In genomic region chr6:109117346-109118035, GRCh38 we compare ENCODE assay signal across 10 cellular contexts. TPM values are rescaled to one million over a fixed set of nuclear protein-coding genes. Genes with fewer than 3 reads are reported as not detected.
DNase-seq lines count a peak whose midpoint lies in the region; ATAC-seq and TF ChIP-seq lines count a peak whose summit lies in the region.
"Had no signal": no experiment of that assay in that cellular context is flagged by ENCODE, and none has a peak within 500 bp of the region (broad histone marks: within the 10 kb centered on the region; RNA-seq: fewer than 3 reads in every experiment).

No MANE protein-coding gene starts in this region.

- CTCF ChIA-PET in RWPE1 (lab: Yijun Ruan, JAX): no interaction called here

- intact Hi-C loops in left colon (cut with DNase I, micrococcal nuclease): no loop called here

- TF ChIP-seq CTCF in RWPE1 (conservative IDR thresholded peaks at IDR 0.05; ENCODE audit: low read depth): no peak

- TF ChIP-seq POLR2A in GM18505 (IDR thresholded peaks at IDR 0.05; ENCODE audit: borderline replicate concordance, extremely low read depth, insufficient read depth, insufficient read length): no peak

- POLR2A ChIA-PET in RWPE1 (lab: Yijun Ruan, JAX; ENCODE audit: low non-redundant PET): no interaction called here

- DNase-seq in NCI-H526 (lab: John Stamatoyannopoulos, UW): peak; percentile 11 to 13
- DNase-seq in left colon: peak in 1 of 2 donors; percentile 28
- no peak for DNase-seq in activated CD4-positive, alpha-beta T cell treated with anti-CD3 and anti-CD28 coated beads, Interleukin-2, amount 50 U/mL, for 48 hours
- no peak for DNase-seq in RWPE1 (ENCODE audit: low spot score)
- no peak for DNase-seq in NCI-H1105 (lab: John Stamatoyannopoulos, UW)
- no peak for DNase-seq in COR-L47 (lab: John Stamatoyannopoulos, UW)
- DNase-seq: nucleus accumbens; stimulated activated naive CD4-positive, alpha-beta T cell treated with Interleukin-2 at 50 U/mL for 16 hours had no signal

- no peak overlapping the region for H3K27ac ChIP-seq in RWPE1

- ATAC-seq in GM18505 (IDR thresholded peaks at IDR 0.05; ENCODE audit: unreplicated experiment): peak; percentile 72
- peak; percentile 83 for ATAC-seq in HG02588 (IDR thresholded peaks at IDR 0.05; ENCODE audit: unreplicated experiment)
- ATAC-seq in left colon: peak; percentile 97

RNA-seq across cellular contexts. Expression of gene CEP57L1, which starts 22.2 kb away (rescaled TPM):
- total RNA-seq in left colon: 10 to 100 TPM in 1 of 2 donors, 1 to 10 TPM in 1; 7.7 to 11.2 TPM

RNA-seq across cellular contexts. Expression of gene SESN1, which starts 22.8 kb away (rescaled TPM):
- 10 to 100 TPM; 20.4 to 27.5 TPM for total RNA-seq in left colon

Comparison
In these comparisons a context has a peak if more than half of its experiments do, and no peak if none do; other contexts are left out.
1. DNase-seq: peak in NCI-H526 (2 of 2); none in activated CD4-positive, alpha-beta T cell treated with anti-CD3 and anti-CD28 coated beads, Interleukin-2, amount 50 U/mL, for 48 hours (0 of 2), RWPE1 (single experiment), NCI-H1105 (single experiment) and COR-L47 (single experiment).
2. Peak in every context shown above with its lines, with median percentiles within 50 percentile points of each other: ATAC-seq.